Comparison of ENCODE assay signal across 16 cellular contexts in the genomic region with DNA sequence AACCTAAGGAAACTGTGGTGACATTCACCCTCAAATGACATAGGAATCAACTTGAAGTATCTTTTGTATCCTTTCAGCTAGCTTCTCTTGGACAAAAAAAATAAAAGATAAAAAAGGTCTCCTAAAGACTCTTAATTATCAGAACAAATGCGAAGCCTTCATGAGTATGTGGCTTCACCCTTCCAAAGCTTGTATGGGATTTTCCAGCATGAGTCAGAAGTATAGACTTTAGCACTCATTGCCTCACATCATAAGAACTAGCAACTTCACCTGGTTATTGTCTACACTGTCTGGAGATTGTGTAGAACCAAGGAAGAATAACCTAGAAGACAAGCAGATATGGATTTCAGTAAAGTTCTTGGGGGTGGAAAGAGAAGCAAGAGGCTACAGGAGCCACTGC.
DNase-seq lines count a peak whose midpoint lies in the region; ATAC-seq and FAIRE-seq lines count a peak whose summit lies in the region.
"Had no signal": no experiment of that assay in that cellular context is flagged by ENCODE, and none has a peak within 500 bp of the region (broad histone marks: within the 10 kb centered on the region; RNA-seq: fewer than 3 reads in every experiment).

No MANE protein-coding gene starts in this region.

- no peak overlapping the region for H2BK12ac ChIP-seq in mesenchymal stem cell (ENCODE audit: low read length in 2 of 2)

- no peak overlapping the region for H4K8ac ChIP-seq in mesenchymal stem cell (ENCODE audit: low read length)

- no peak overlapping the region for H3K9ac ChIP-seq in mesenchymal stem cell (ENCODE audit: low read length)

- H3K4ac ChIP-seq in mesenchymal stem cell (ENCODE audit: low read depth in 1 of 2, low read length in 2 of 2): no peak overlapping the region

- no peak overlapping the region for H2BK15ac ChIP-seq in mesenchymal stem cell (ENCODE audit: low read depth, poor library complexity, severe bottlenecking)

- no peak overlapping the region for H2AK5ac ChIP-seq in mesenchymal stem cell (ENCODE audit: low read length, severe bottlenecking)

- no peak overlapping the region for H2AFZ ChIP-seq in mesenchymal stem cell (ENCODE audit: low read depth, low read length)

- H3K79me1 ChIP-seq in mesenchymal stem cell (replicated peaks; ENCODE audit: low read length, poor library complexity, severe bottlenecking): no peaks in the 10 kb centered on the region

- H2BK5ac ChIP-seq in mesenchymal stem cell (ENCODE audit: low read depth, low read length, poor library complexity, severe bottlenecking): no peak overlapping the region

- H4K91ac ChIP-seq in mesenchymal stem cell (ENCODE audit: low read length): no peak overlapping the region

- no peak overlapping the region for H3K18ac ChIP-seq in mesenchymal stem cell (ENCODE audit: low read depth in 1 of 2, low read length in 2 of 2)

- H3K36me3 ChIP-seq in mesenchymal stem cell (ENCODE audit: control insufficient read depth in 1 of 2, insufficient read depth in 2 of 2, low read depth in 1 of 2, low read length in 2 of 2): peaks cover 0 to 57% of the 10 kb centered on the region in 2 experiments
- H3K36me3 ChIP-seq: prostate gland had no signal

- no peak overlapping the region for H3K4me2 ChIP-seq in mesenchymal stem cell (ENCODE audit: low read length, poor library complexity, severe bottlenecking)

- H3K4me3 ChIP-seq in mesenchymal stem cell (ENCODE audit: insufficient read depth in 1 of 2, low read depth in 1 of 2, low read length in 2 of 2): no peak overlapping the region
- H3K4me3 ChIP-seq: prostate gland had no signal

- H3K27me3 ChIP-seq in mesenchymal stem cell (ENCODE audit: control insufficient read depth in 1 of 2, insufficient read depth in 1 of 2, low read length in 2 of 2): no peaks in the 10 kb centered on the region

- FAIRE-seq in HTR-8/SVneo (lab: Jason Lieb, UNC): no peak

- DNase-seq in Daoy (ENCODE audit: low read depth) (peak; percentile 22), SW480 (ENCODE audit: low spot score) (peak; percentile 30), epithelial cell of prostate (ENCODE audit: low read depth, low spot score) (no peak), mesenchymal stem cell (peak; percentile 16), HTR-8/SVneo (ENCODE audit: insufficient read length, low spot score) (no peak)
- DNase-seq: activated T-cell treated with anti-CD3 and anti-CD28 coated beads for 4 hours, GF-D8, hypothalamus, left ventricle myocardium superior, naive B cell, NCI-H1105, SHP77 treated with DMSO at 0.1 percent for 48 hours had no signal

- ATAC-seq in HG02885 (IDR thresholded peaks at IDR 0.05; ENCODE audit: poor library complexity, unreplicated experiment) (no peak), GM21447 (IDR thresholded peaks at IDR 0.05; ENCODE audit: unreplicated experiment) (no peak), GM19324 (IDR thresholded peaks at IDR 0.05; ENCODE audit: low FRiP score, unreplicated experiment) (no peak)
- ATAC-seq: left ventricle myocardium superior had no signal

- H3K9me3 ChIP-seq in mesenchymal stem cell (ENCODE audit: control insufficient read depth, low read length): no peaks in the 10 kb centered on the region
- H3K9me3 ChIP-seq: prostate gland had no signal

- H3K23ac ChIP-seq in mesenchymal stem cell (ENCODE audit: low read length in 2 of 2): no peak overlapping the region

- H2BK120ac ChIP-seq in mesenchymal stem cell (ENCODE audit: low read depth, low read length): no peak overlapping the region

- peaks cover 9% of the 10 kb centered on the region for H3K4me1 ChIP-seq in mesenchymal stem cell (ENCODE audit: control insufficient read depth, insufficient read depth, low read depth, low read length)
- H3K4me1 ChIP-seq: prostate gland had no signal

- H3K14ac ChIP-seq in mesenchymal stem cell (ENCODE audit: low read length in 2 of 2): no peak overlapping the region

- peak overlapping the region; percentile 87 for H3K27ac ChIP-seq in epithelial cell of prostate
- no peak overlapping the region for H3K27ac ChIP-seq in mesenchymal stem cell (ENCODE audit: low read length, poor library complexity, severe bottlenecking)

- WGBS in mesenchymal stem cell: 100% methylated on average over 1 of the region's 1 CpG

Comparison
In these comparisons a context has a peak if more than half of its experiments do, and no peak if none do; other contexts are left out.
1. DNase-seq: peak in Daoy (single experiment), SW480 (single experiment) and mesenchymal stem cell (single experiment); none in epithelial cell of prostate (single experiment) and HTR-8/SVneo (single experiment).